Comparison of ENCODE assay signal across 8 cellular contexts in genomic region chr10:51389415-51390342, GRCh38.
DNase-seq lines count a peak whose midpoint lies in the region; ATAC-seq and TF ChIP-seq lines count a peak whose summit lies in the region.

No MANE protein-coding gene starts in this region.

- ATAC-seq in HCT116, result peak; percentile 86

- H3K27ac Mint-ChIP-seq in activated CD4-positive, alpha-beta T cell treated with anti-CD3 and anti-CD28 coated beads, Interleukin-2, amount 10 ng/mL, durations not matched to agents 24 days and 14 days, result no peak overlapping the region
- no peak overlapping the region for H3K27ac Mint-ChIP-seq in nephron progenitor cell

- H3K4me1 ChIP-seq in HCT116 (ENCODE audit: control insufficient read depth in 1 of 2, insufficient read depth in 2 of 2, low read length in 2 of 2), result no peaks in the 10 kb centered on the region
- peaks cover 0 to 31% (median 0%) of the 10 kb centered on the region in 3 donors for H3K4me1 ChIP-seq in esophagus squamous epithelium

- no peak overlapping the region for H3K27ac ChIP-seq in HCT116 (ENCODE audit: low read depth, low read length)
- no peak overlapping the region for H3K27ac ChIP-seq in esophagus squamous epithelium

- H3K9me3 ChIP-seq in HCT116 (ENCODE audit: control insufficient read depth in 1 of 2, insufficient read depth in 1 of 2, low read depth in 1 of 2, low read length in 2 of 2) (no peaks in the 10 kb centered on the region), esophagus squamous epithelium (no peaks in the 10 kb centered on the region)

- H3K4me3 Mint-ChIP-seq in activated CD4-positive, alpha-beta T cell treated with anti-CD3 and anti-CD28 coated beads, Interleukin-2, amount 10 ng/mL, durations not matched to agents 24 days and 14 days, result no peak overlapping the region
- no peak overlapping the region for H3K4me3 Mint-ChIP-seq in nephron progenitor cell

- H3K4me3 ChIP-seq in HCT116 (replicated peaks in 1 of 2; ENCODE audit: low read depth in 1 of 2, low read length in 2 of 2) (no peak overlapping the region), esophagus squamous epithelium (no peak overlapping the region)

- no peak overlapping the region for H3K4me2 ChIP-seq in HCT116 (ENCODE audit: low read length)

- DNase-seq in activated gamma-delta T cell treated with Interleukin-2 at 50 U/mL for 16 hours (peak; percentile 12), activated gamma-delta T cell (lab: John Stamatoyannopoulos, UW) (no peak), HCT116 (ENCODE audit: low read depth, low spot score) (peak; percentile 16), LoVo (ENCODE audit: low spot score) (peak; percentile 84), esophagus squamous epithelium (lab: John Stamatoyannopoulos, UW) (no peak), nephron progenitor cell (peak; percentile 50)
- peak; percentile 82 for DNase-seq in activated CD4-positive, alpha-beta T cell treated with anti-CD3 and anti-CD28 coated beads, Interleukin-2, amount 10 ng/mL, durations not matched to agents 24 days and 14 days
- DNase-seq in effector CD8-positive, alpha-beta T cell (lab: John Stamatoyannopoulos, UW), result no peak

- no peaks in the 10 kb centered on the region for H3K4me1 Mint-ChIP-seq in activated CD4-positive, alpha-beta T cell treated with anti-CD3 and anti-CD28 coated beads, Interleukin-2, amount 10 ng/mL, durations not matched to agents 24 days and 14 days
- H3K4me1 Mint-ChIP-seq in nephron progenitor cell, result peaks cover 7% of the 10 kb centered on the region

- H2AFZ ChIP-seq in HCT116 (ENCODE audit: low read depth, low read length, poor library complexity, severe bottlenecking), result peak overlapping the region; percentile 49

- no TSS peak for BruUV-seq in HCT116 (replicated peaks; lab: Mats Ljungman, UMichigan)

- no peak overlapping the region for H3K9ac ChIP-seq in HCT116 (ENCODE audit: low read length)

- CTCF ChIA-PET in HCT116 (lab: Charles Lee), result interaction anchor here (0.6 to 3.0 kb wide), 11 partner anchors 9 to 827 kb away, joined by 3 to 11 read pairs (median 4); no protein-coding TSS in a partner anchor

- H3K36me3 ChIP-seq in HCT116 (ENCODE audit: control insufficient read depth in 1 of 2, insufficient read depth in 2 of 2, low read length in 2 of 2) (no peaks in the 10 kb centered on the region), esophagus squamous epithelium (no peaks in the 10 kb centered on the region)

- 49 to 52% methylated on average over 3 of the region's 3 CpGs for WGBS in esophagus squamous epithelium, 2 donors

- POLR2A ChIA-PET in HCT116 (lab: Charles Lee), result no interaction called here

- RAD21 ChIA-PET in HCT116 (lab: Charles Lee; ENCODE audit: low non-redundant PET in 1 of 2, low total read pairs in 2 of 2, uncharacterized antibody in 2 of 2, unreplicated experiment in 2 of 2), result no interaction called here

- no peaks in the 10 kb centered on the region for H3K79me2 ChIP-seq in HCT116 (ENCODE audit: insufficient read depth, low read length)

- no peaks in the 10 kb centered on the region for H3K9me3 Mint-ChIP-seq in activated CD4-positive, alpha-beta T cell treated with anti-CD3 and anti-CD28 coated beads, Interleukin-2, amount 10 ng/mL, durations not matched to agents 24 days and 14 days
- peaks cover 11% of the 10 kb centered on the region for H3K9me3 Mint-ChIP-seq in nephron progenitor cell

- no peaks in the 10 kb centered on the region for H4K20me1 ChIP-seq in HCT116 (ENCODE audit: insufficient read depth)

- H3K27me3 ChIP-seq in HCT116 (ENCODE audit: insufficient read depth, low read length) (no peaks in the 10 kb centered on the region), esophagus squamous epithelium (no peaks in the 10 kb centered on the region)

- no peaks in the 10 kb centered on the region for H3K9me2 ChIP-seq in HCT116 (ENCODE audit: insufficient read depth)

- TF ChIP-seq POLR2A in HCT116 (IDR thresholded peaks at IDR 0.05; ENCODE audit: borderline replicate concordance, extremely low read depth, insufficient read depth, insufficient read length) (no peak), esophagus squamous epithelium (IDR thresholded peaks at IDR 0.05) (no peak)

- TF ChIP-seq RAD21 in HCT116 (IDR thresholded peaks at IDR 0.05; ENCODE audit: low read depth), result peak; percentile 72

- no peaks in the 10 kb centered on the region for H3K36me3 Mint-ChIP-seq in activated CD4-positive, alpha-beta T cell treated with anti-CD3 and anti-CD28 coated beads, Interleukin-2, amount 10 ng/mL, durations not matched to agents 24 days and 14 days (ENCODE audit: low read depth)
- H3K36me3 Mint-ChIP-seq in nephron progenitor cell (ENCODE audit: low read depth), result no peaks in the 10 kb centered on the region

- TF ChIP-seq CTCF in HCT116 (IDR thresholded peaks at IDR 0.05 in 2 of 3, conservative IDR thresholded peaks at IDR 0.05 in 1 of 3; ENCODE audit: borderline replicate concordance in 1 of 3, insufficient read depth in 1 of 3, low read depth in 2 of 3, low read length in 2 of 3) (peak; percentile 57 to 93 (median 93)), esophagus squamous epithelium (IDR thresholded peaks at IDR 0.05) (peak in 5 of 6 experiments; percentile 30 to 68 (median 54)), nephron progenitor cell (IDR thresholded peaks at IDR 0.05) (peak; percentile 81)

- intact Hi-C loops in HCT116 (cut with micrococcal nuclease) (loop anchor here (2.0 to 5.0 kb wide), 2 partner anchors 573 to 825 kb away; no protein-coding TSS in a partner anchor), esophagus squamous epithelium (cut with DNase I) (no loop called here)
- intact Hi-C loops in activated CD4-positive, alpha-beta T cell treated with anti-CD3 and anti-CD28 coated beads, Interleukin-2, amount 10 ng/mL, durations not matched to agents 24 days and 14 days (cut with micrococcal nuclease), result loop anchor here (1.0 kb wide), 1 partner anchor 571 kb away; no protein-coding TSS in a partner anchor

- H3K27me3 Mint-ChIP-seq in activated CD4-positive, alpha-beta T cell treated with anti-CD3 and anti-CD28 coated beads, Interleukin-2, amount 10 ng/mL, durations not matched to agents 24 days and 14 days, result no peaks in the 10 kb centered on the region
- no peaks in the 10 kb centered on the region for H3K27me3 Mint-ChIP-seq in nephron progenitor cell (ENCODE audit: low read depth, poor library complexity)

TF ChIP-seq in HCT116, 20 proteins besides CTCF, POLR2A, EP300 and RAD21 (continues in another document):
- no peak for TF ChIP-seq SIN3A (IDR thresholded peaks at IDR 0.05; ENCODE audit: low read depth)
- no peak for TF ChIP-seq ZFX (IDR thresholded peaks at IDR 0.05)
- TF ChIP-seq YY1 (IDR thresholded peaks at IDR 0.05; ENCODE audit: extremely low read depth, insufficient replicate concordance, low read depth, low read length), result no peak
- TF ChIP-seq SRF (IDR thresholded peaks at IDR 0.05; ENCODE audit: low read depth), result no peak
- TF ChIP-seq FOSL1 (IDR thresholded peaks at IDR 0.05; ENCODE audit: low read depth), result no peak
- TF ChIP-seq TCF7L2 (IDR thresholded peaks at IDR 0.05; ENCODE audit: borderline replicate concordance, extremely low read depth, insufficient read depth, insufficient read length), result no peak
- no peak for TF ChIP-seq ATF3 (IDR thresholded peaks at IDR 0.05)
- no peak for TF ChIP-seq SP1 (IDR thresholded peaks at IDR 0.05; ENCODE audit: low read depth)
- TF ChIP-seq EZH2phosphoT487 (IDR thresholded peaks at IDR 0.05; ENCODE audit: borderline replicate concordance), result no peak
- TF ChIP-seq, protein P1, sequence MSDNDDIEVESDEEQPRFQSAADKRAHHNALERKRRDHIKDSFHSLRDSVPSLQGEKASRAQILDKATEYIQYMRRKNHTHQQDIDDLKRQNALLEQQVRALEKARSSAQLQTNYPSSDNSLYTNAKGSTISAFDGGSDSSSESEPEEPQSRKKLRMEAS (IDR thresholded peaks at IDR 0.05), result no peak
- no peak for TF ChIP-seq JUND (IDR thresholded peaks at IDR 0.05)
- TF ChIP-seq ZNF274 (IDR thresholded peaks at IDR 0.05; ENCODE audit: low read depth, low read length), result no peak
- TF ChIP-seq CBX3 (IDR thresholded peaks at IDR 0.05; ENCODE audit: low read depth), result no peak
- no peak for TF ChIP-seq POLR2AphosphoS5 (IDR thresholded peaks at IDR 0.05; ENCODE audit: low read depth, low read length)
- no peak for TF ChIP-seq REST (IDR thresholded peaks at IDR 0.05; ENCODE audit: low read depth)
- TF ChIP-seq EGR1 (IDR thresholded peaks at IDR 0.05; ENCODE audit: low read depth), result no peak
- no peak for TF ChIP-seq CEBPB (IDR thresholded peaks at IDR 0.05; ENCODE audit: low read depth)

Comparison
In these comparisons a context has a peak if more than half of its experiments do, and no peak if none do; other contexts are left out.
1. DNase-seq: peak in activated gamma-delta T cell treated with Interleukin-2 at 50 U/mL for 16 hours (single experiment), HCT116 (single experiment), LoVo (single experiment), activated CD4-positive, alpha-beta T cell treated with anti-CD3 and anti-CD28 coated beads, Interleukin-2, amount 10 ng/mL, durations not matched to agents 24 days and 14 days (single experiment) and nephron progenitor cell (single experiment); none in activated gamma-delta T cell (single experiment), esophagus squamous epithelium (single experiment) and effector CD8-positive, alpha-beta T cell (single experiment).
2. Peak in every context shown above with its lines, with median percentiles within 50 percentile points of each other: CTCF ChIP-seq.